29 cellular contexts compared by ENCODE assay signal in genomic region chr19:35414442-35414841, GRCh38. TPM values are rescaled to one million over a fixed set of nuclear protein-coding genes. Genes with fewer than 3 reads are reported as not detected.
"Had no signal": no experiment of that assay in that cellular context is flagged by ENCODE, and none has a peak within 500 bp of the region (broad histone marks: within the 10 kb centered on the region; RNA-seq: fewer than 3 reads in every experiment).

No MANE protein-coding gene starts in this region.

- H3K4me3 Mint-ChIP-seq: activated CD4-positive, alpha-beta T cell treated with anti-CD3 and anti-CD28 coated beads for 36 hours; activated naive CD8-positive, alpha-beta T cell treated with anti-CD3 and anti-CD28 coated beads, Interleukin-2, amount 10 ng/mL, durations not matched to agents 7 days and 5 days; activated T-helper 1 cell treated with anti-CD3 and anti-CD28 coated beads, Interleukin-12 subunit alpha, Interleukin-12 subunit beta, Interleukin-2, Interleukin-4 antibody, amounts not matched to agents 30 ng/mL and 10 ng/mL and 1 ng/mL, durations not matched to agents 14 hours and 24 hours and 36 hours; T-cell had no signal

- ATAC-seq: activated CD4-positive, alpha-beta T cell treated with anti-CD3 and anti-CD28 coated beads for 36 hours; Panc1; Right ventricle myocardium inferior; T-cell had no signal

- H3K4me1 Mint-ChIP-seq: activated CD4-positive, alpha-beta T cell treated with anti-CD3 and anti-CD28 coated beads for 36 hours; activated naive CD8-positive, alpha-beta T cell treated with anti-CD3 and anti-CD28 coated beads, Interleukin-2, amount 10 ng/mL, durations not matched to agents 7 days and 5 days; T-cell had no signal

- DNase-seq: activated CD4-positive, alpha-beta T cell treated with anti-CD3 and anti-CD28 coated beads for 36 hours; activated CD4-positive, alpha-beta T cell treated with anti-CD3 and anti-CD28 coated beads, Interleukin-2, amount 50 U/mL, for 4 hours; activated CD8-positive, alpha-beta memory T cell treated with anti-CD3 and anti-CD28 coated beads, Interleukin-2, amount 50 U/mL, for 4 hours; activated effector memory CD4-positive, alpha-beta T cell treated with anti-CD3 and anti-CD28 coated beads, Interleukin-2, amount 50 U/mL, for 16 hours; activated naive CD4-positive, alpha-beta T cell treated with Interleukin-2 at 50 U/mL for 16 hours; activated naive CD8-positive, alpha-beta T cell treated with anti-CD3 and anti-CD28 coated beads, Interleukin-2, amount 10 ng/mL, durations not matched to agents 7 days and 5 days; caudate nucleus; MG63; MV-4-11; NCI-H1092 treated with DMSO at 0.1 percent for 48 hours; NCI-H1417 treated with DMSO at 0.1 percent for 48 hours; NCI-H1694; NCI-H2029 treated with DMSO at 0.1 percent for 48 hours; NCI-H345; NCI-H510A; NCI-H69; OCI-M1; RPMI8226; T-cell; T-helper 2 cell; T1000; WERI-Rb-1 had no signal

- H3K4me1 ChIP-seq: breast epithelium had no signal

- H3K27me3 ChIP-seq: breast epithelium had no signal

- H3K36me3 Mint-ChIP-seq: activated naive CD8-positive, alpha-beta T cell treated with anti-CD3 and anti-CD28 coated beads, Interleukin-2, amount 10 ng/mL, durations not matched to agents 7 days and 5 days; T-cell had no signal

- H3K9me3 Mint-ChIP-seq: activated naive CD8-positive, alpha-beta T cell treated with anti-CD3 and anti-CD28 coated beads, Interleukin-2, amount 10 ng/mL, durations not matched to agents 7 days and 5 days; activated T-helper 1 cell treated with anti-CD3 and anti-CD28 coated beads, Interleukin-12 subunit alpha, Interleukin-12 subunit beta, Interleukin-2, Interleukin-4 antibody, amounts not matched to agents 30 ng/mL and 10 ng/mL and 1 ng/mL, durations not matched to agents 14 hours and 24 hours and 36 hours; T-cell had no signal

- H3K36me3 ChIP-seq: breast epithelium, MG63, WERI-Rb-1 had no signal

- H3K27ac Mint-ChIP-seq: activated CD4-positive, alpha-beta T cell treated with anti-CD3 and anti-CD28 coated beads for 36 hours; activated naive CD8-positive, alpha-beta T cell treated with anti-CD3 and anti-CD28 coated beads, Interleukin-2, amount 10 ng/mL, durations not matched to agents 7 days and 5 days; activated T-helper 1 cell treated with anti-CD3 and anti-CD28 coated beads, Interleukin-12 subunit alpha, Interleukin-12 subunit beta, Interleukin-2, Interleukin-4 antibody, amounts not matched to agents 30 ng/mL and 10 ng/mL and 1 ng/mL, durations not matched to agents 14 hours and 24 hours and 36 hours; T-cell had no signal

- H3K9me3 ChIP-seq: breast epithelium, MG63 had no signal

- H3K27ac ChIP-seq: breast epithelium, SK-N-MC, WERI-Rb-1 had no signal

- H3K4me3 ChIP-seq: breast epithelium, MG63, SK-N-MC had no signal

RNA-seq across cellular contexts. Expression of gene FFAR2, which starts 33.6 kb away (rescaled TPM):
- total RNA-seq: activated CD4-positive, alpha-beta T cell treated with anti-CD3 and anti-CD28 coated beads for 36 hours; activated naive CD8-positive, alpha-beta T cell treated with anti-CD3 and anti-CD28 coated beads, Interleukin-2, amount 10 ng/mL, durations not matched to agents 7 days and 5 days; activated T-helper 1 cell treated with anti-CD3 and anti-CD28 coated beads, Interleukin-12 subunit alpha, Interleukin-12 subunit beta, Interleukin-2, Interleukin-4 antibody, amounts not matched to agents 30 ng/mL and 10 ng/mL and 1 ng/mL, durations not matched to agents 14 hours and 24 hours and 36 hours; cerebellum; T-cell had no signal

RNA-seq across cellular contexts. Expression of gene GPR42, which starts 43.6 kb away (rescaled TPM):
- total RNA-seq: activated naive CD8-positive, alpha-beta T cell treated with anti-CD3 and anti-CD28 coated beads, Interleukin-2, amount 10 ng/mL, durations not matched to agents 7 days and 5 days; activated T-helper 1 cell treated with anti-CD3 and anti-CD28 coated beads, Interleukin-12 subunit alpha, Interleukin-12 subunit beta, Interleukin-2, Interleukin-4 antibody, amounts not matched to agents 30 ng/mL and 10 ng/mL and 1 ng/mL, durations not matched to agents 14 hours and 24 hours and 36 hours; aorta; cerebellum; Right ventricle myocardium inferior; T-cell had no signal
- polyA plus RNA-seq: aorta had no signal

RNA-seq across cellular contexts. Expression of gene FFAR3, which starts 56.2 kb away (rescaled TPM):
- total RNA-seq: activated naive CD8-positive, alpha-beta T cell treated with anti-CD3 and anti-CD28 coated beads, Interleukin-2, amount 10 ng/mL, durations not matched to agents 7 days and 5 days; cerebellum had no signal
- polyA plus RNA-seq: aorta had no signal
